10 cellular contexts compared by ENCODE assay signal in the genomic region with DNA sequence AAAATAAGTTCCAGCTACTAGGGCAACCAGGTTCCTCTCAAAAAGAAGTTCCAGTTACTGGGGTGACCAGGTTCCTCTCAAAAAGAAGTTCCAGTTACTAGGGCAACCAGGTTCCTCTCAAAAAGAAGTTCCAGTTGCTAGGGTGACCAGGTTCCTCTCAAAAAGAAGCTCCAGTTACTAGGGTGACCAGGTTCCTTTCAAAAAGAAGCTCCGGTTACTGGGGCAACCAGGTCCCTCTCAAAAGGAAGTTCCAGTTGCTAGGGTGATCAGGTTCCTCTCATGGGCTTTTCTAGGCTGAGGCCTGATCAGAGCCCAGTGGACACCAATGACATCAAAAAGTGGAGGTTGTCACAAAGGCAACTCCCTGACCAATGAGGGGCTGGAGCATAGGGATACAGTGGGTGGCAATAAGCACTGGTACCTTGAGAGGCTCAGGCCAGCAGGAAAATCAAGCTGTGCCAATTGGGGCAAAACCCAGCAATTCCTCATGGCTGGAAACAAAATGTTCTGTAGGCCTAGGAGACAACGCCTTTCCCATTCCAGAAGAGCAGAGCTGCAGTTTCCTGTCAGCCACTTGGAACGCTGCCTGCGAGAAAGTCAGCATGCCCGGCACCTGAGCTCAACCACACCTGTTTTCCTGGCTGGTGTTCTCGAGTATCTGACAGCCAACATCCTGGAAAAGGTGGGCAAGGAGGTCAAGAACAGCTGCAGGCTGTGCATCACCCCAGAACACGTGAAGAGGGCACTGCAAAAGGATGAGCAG. TPM values are rescaled to one million over a fixed set of nuclear protein-coding genes. Genes with fewer than 3 reads are reported as not detected.
A peak's percentile ranks its signal among the peaks of the same experiment; 100 is the strongest.
DNase-seq lines count a peak whose midpoint lies in the region; ATAC-seq and TF ChIP-seq lines count a peak whose summit lies in the region.
"Had no signal": no experiment of that assay in that cellular context is flagged by ENCODE, and none has a peak within 500 bp of the region (broad histone marks: within the 10 kb centered on the region; RNA-seq: fewer than 3 reads in every experiment).

No MANE protein-coding gene starts in this region.

- peak in 1 of 10 experiments; percentile 11 for DNase-seq in CD4-positive, alpha-beta T cell
- DNase-seq in NCI-H1092 treated with DMSO at 0.1 percent for 48 hours (lab: John Stamatoyannopoulos, UW), result peak; percentile 43
- DNase-seq in epithelial cell of prostate (ENCODE audit: low read depth, low spot score), result no peak
- DNase-seq in coronary artery (ENCODE audit: low spot score), result no peak
- no peak for DNase-seq in GF-D8 (lab: John Stamatoyannopoulos, UW)
- DNase-seq: activated CD4-positive, alpha-beta memory T cell treated with anti-CD3 and anti-CD28 coated beads for 36 hours; IMR-90 had no signal

- H3K4me1 Mint-ChIP-seq in CD4-positive, alpha-beta T cell (ENCODE audit: low read depth), result no peaks in the 10 kb centered on the region

- no peak overlapping the region for H3K4me3 Mint-ChIP-seq in CD4-positive, alpha-beta T cell
- H3K4me3 Mint-ChIP-seq: activated CD4-positive, alpha-beta memory T cell treated with anti-CD3 and anti-CD28 coated beads for 36 hours had no signal

- intact Hi-C loops in CD4-positive, alpha-beta T cell (cut with DNase I, micrococcal nuclease), result no loop called here

- no peaks in the 10 kb centered on the region for H3K36me3 Mint-ChIP-seq in CD4-positive, alpha-beta T cell (ENCODE audit: low read depth)
- H3K36me3 Mint-ChIP-seq: activated CD4-positive, alpha-beta memory T cell treated with anti-CD3 and anti-CD28 coated beads for 36 hours had no signal

- CTCF ChIA-PET in CD4-positive, alpha-beta T cell (lab: Charles Lee), result no interaction called here

- ATAC-seq in CD4-positive, alpha-beta T cell (ENCODE audit: poor library complexity), result peak; percentile 60
- ATAC-seq in GM19035 (IDR thresholded peaks at IDR 0.05; ENCODE audit: unreplicated experiment), result peak; percentile 92
- no peak for ATAC-seq in GM21423 (IDR thresholded peaks at IDR 0.05; ENCODE audit: unreplicated experiment)
- ATAC-seq in SK-N-SH treated with all-trans-retinoic acid at 6 μM for 48 hours, result no peak

- no peak overlapping the region for H3K27ac ChIP-seq in CD4-positive, alpha-beta T cell (ENCODE audit: low read depth, low read length)
- H3K27ac ChIP-seq in epithelial cell of prostate (peak overlapping the region; percentile 57), coronary artery (no peak overlapping the region)

- H3K27ac Mint-ChIP-seq in CD4-positive, alpha-beta T cell, result no peak overlapping the region
- H3K27ac Mint-ChIP-seq: activated CD4-positive, alpha-beta memory T cell treated with anti-CD3 and anti-CD28 coated beads for 36 hours had no signal

- no peaks in the 10 kb centered on the region for H3K9me3 ChIP-seq in CD4-positive, alpha-beta T cell (ENCODE audit: control insufficient read depth, low read length)

- H3K4me3 ChIP-seq in coronary artery, result no peak overlapping the region

- H3K9me3 Mint-ChIP-seq in CD4-positive, alpha-beta T cell, result no peaks in the 10 kb centered on the region
- H3K9me3 Mint-ChIP-seq: activated CD4-positive, alpha-beta memory T cell treated with anti-CD3 and anti-CD28 coated beads for 36 hours had no signal

- no peaks in the 10 kb centered on the region for H3K27me3 ChIP-seq in CD4-positive, alpha-beta T cell (ENCODE audit: control insufficient read depth, insufficient read depth, low read length)

- POLR2A ChIA-PET in CD4-positive, alpha-beta T cell (lab: Charles Lee), result no interaction called here

- H3K27me3 Mint-ChIP-seq in CD4-positive, alpha-beta T cell, result no peaks in the 10 kb centered on the region
- H3K27me3 Mint-ChIP-seq: activated CD4-positive, alpha-beta memory T cell treated with anti-CD3 and anti-CD28 coated beads for 36 hours had no signal

- TF ChIP-seq CTCF in CD4-positive, alpha-beta T cell (IDR thresholded peaks at IDR 0.05), result no peak
- no peak for TF ChIP-seq CTCF in coronary artery (IDR thresholded peaks at IDR 0.05)

TF ChIP-seq in SK-N-SH treated with all-trans-retinoic acid at 6 μM for 48 hours, 23 proteins besides CTCF, POLR2A, EP300 and RAD21:
- TF ChIP-seq ISL1 (CRISPR knock-in tag; IDR thresholded peaks at IDR 0.05), result no peak
- no peak for TF ChIP-seq ZNF70 (CRISPR knock-in tag; IDR thresholded peaks at IDR 0.05)
- no peak for TF ChIP-seq ZC3H10 (CRISPR knock-in tag; IDR thresholded peaks at IDR 0.05)
- no peak for TF ChIP-seq PPARA (CRISPR knock-in tag; IDR thresholded peaks at IDR 0.05; ENCODE audit: borderline replicate concordance)
- no peak for TF ChIP-seq GLIS3 (CRISPR knock-in tag; IDR thresholded peaks at IDR 0.05)
- no peak for TF ChIP-seq ZFP30 (CRISPR knock-in tag; IDR thresholded peaks at IDR 0.05)
- no peak for TF ChIP-seq ZNF565 (CRISPR knock-in tag; conservative IDR thresholded peaks at IDR 0.05; ENCODE audit: low read depth)
- TF ChIP-seq ZNF8 (CRISPR knock-in tag; IDR thresholded peaks at IDR 0.05), result no peak
TF ChIP-seq in SK-N-SH treated with all-trans-retinoic acid at 6 μM for 48 hours: peak in this region for 0.

RNA-seq across cellular contexts. Expression of gene SYTL5, which starts 12.3 kb away (rescaled TPM):
- not detected for total RNA-seq in CD4-positive, alpha-beta T cell

Comparison
In these comparisons a context has a peak if more than half of its experiments do, and no peak if none do; other contexts are left out.
1. ATAC-seq: peak in CD4-positive, alpha-beta T cell (single experiment) and GM19035 (single experiment); none in GM21423 (single experiment) and SK-N-SH treated with all-trans-retinoic acid at 6 μM for 48 hours (single experiment).